ENCODE assay signal across 22 cellular contexts in the genomic region with DNA sequence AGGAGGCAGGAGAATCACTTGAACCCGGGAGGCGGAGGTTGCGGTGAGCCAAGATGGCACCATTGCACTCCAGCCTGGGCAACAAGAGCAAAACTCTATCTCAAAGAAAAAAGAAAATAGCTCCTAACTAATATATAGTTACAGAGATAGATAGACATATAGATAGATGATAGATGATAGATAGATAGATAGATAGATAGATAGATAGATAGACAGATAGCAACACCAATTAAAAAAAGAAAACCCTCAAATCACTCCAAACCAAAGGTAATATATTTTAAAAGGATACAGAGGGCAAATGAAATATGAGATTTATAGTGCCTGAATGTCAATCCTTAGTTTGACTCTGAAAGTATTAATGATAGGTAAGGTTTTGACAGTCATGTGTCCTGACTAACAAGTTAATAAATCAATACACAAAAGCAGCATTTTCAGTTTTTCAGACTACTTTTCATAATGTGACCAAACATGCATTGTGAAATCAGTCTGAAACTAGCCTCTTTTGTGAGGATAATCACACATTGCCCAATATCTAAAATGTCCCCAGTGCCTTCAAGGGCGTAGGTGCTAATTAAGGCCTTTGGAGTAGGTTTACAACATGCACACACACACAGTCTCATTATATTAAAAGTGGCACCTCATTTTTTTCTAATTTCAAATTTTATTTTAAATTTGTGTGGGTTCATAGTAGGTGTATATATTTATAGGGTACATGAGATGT.
DNase-seq lines count a peak whose midpoint lies in the region; ATAC-seq and TF ChIP-seq lines count a peak whose summit lies in the region.
"Had no signal": no experiment of that assay in that cellular context is flagged by ENCODE, and none has a peak within 500 bp of the region (broad histone marks: within the 10 kb centered on the region; RNA-seq: fewer than 3 reads in every experiment).

No MANE protein-coding gene starts in this region.

- H3K4me1 ChIP-seq in adipocyte (ENCODE audit: control insufficient read depth, insufficient read depth, low read length) (peaks cover 63% of the 10 kb centered on the region), liver (ENCODE audit: control insufficient read depth in 4 of 4, insufficient read depth in 4 of 4, low read length in 3 of 4) (peaks cover 2 to 31% (median 27%) of the 10 kb centered on the region in 4 donors), body of pancreas (no peaks in the 10 kb centered on the region)

- H3K9ac ChIP-seq in adipocyte (ENCODE audit: low read length) (peak overlapping the region; percentile 40), liver (ENCODE audit: low read depth in 1 of 2, low read length in 2 of 2) (no peak overlapping the region)
- H3K9ac ChIP-seq: BLaER1 had no signal

- no peak for TF ChIP-seq POLR2A in body of pancreas (IDR thresholded peaks at IDR 0.05)

- no peak overlapping the region for H3K27ac ChIP-seq in liver (ENCODE audit: low read depth in 1 of 2, low read length in 2 of 2)
- H3K27ac ChIP-seq in body of pancreas: no peak overlapping the region
- H3K27ac ChIP-seq: BLaER1, HL-60 had no signal

- H3K4me3 Mint-ChIP-seq in immature natural killer cell: no peak overlapping the region
- H3K4me3 Mint-ChIP-seq: CD4-positive, CD25-positive, alpha-beta regulatory T cell had no signal

- no peak for TF ChIP-seq CTCF in liver (IDR thresholded peaks at IDR 0.05; ENCODE audit: low read depth, low read length, missing input control)
- TF ChIP-seq CTCF in body of pancreas (IDR thresholded peaks at IDR 0.05): no peak

- no peak overlapping the region for H3K27ac Mint-ChIP-seq in immature natural killer cell
- H3K27ac Mint-ChIP-seq: CD4-positive, CD25-positive, alpha-beta regulatory T cell had no signal

- H3K27me3 ChIP-seq in adipocyte (replicated peaks; ENCODE audit: control insufficient read depth, insufficient read depth, low read length) (no peaks in the 10 kb centered on the region), liver (ENCODE audit: control insufficient read depth in 4 of 4, insufficient read depth in 4 of 4, low read length in 3 of 4) (no peaks in the 10 kb centered on the region), body of pancreas (no peaks in the 10 kb centered on the region)
- H3K27me3 ChIP-seq: BLaER1, SJSA1 had no signal

- no peak for TF ChIP-seq RAD21 in liver (IDR thresholded peaks at IDR 0.05)

- 87% methylated on average over 4 of the region's 4 CpGs for WGBS in liver
- WGBS in body of pancreas, 2 donors: 92% methylated on average over 4 of the region's 4 CpGs

- H3K4me3 ChIP-seq in adipocyte (ENCODE audit: low read length) (no peak overlapping the region), liver (ENCODE audit: low read depth in 1 of 3, low read length in 3 of 3) (no peak overlapping the region), body of pancreas (no peak overlapping the region)
- H3K4me3 ChIP-seq: BLaER1, SJSA1 had no signal

- H3K9me3 ChIP-seq in adipocyte (ENCODE audit: control insufficient read depth, low read length) (no peaks in the 10 kb centered on the region), liver (ENCODE audit: control insufficient read depth in 4 of 4, low read length in 3 of 4) (no peaks in the 10 kb centered on the region), body of pancreas (no peaks in the 10 kb centered on the region)
- H3K9me3 ChIP-seq: BLaER1, SJSA1 had no signal

- intact Hi-C loops in Right ventricle myocardium superior (cut with DNase I): no loop called here
- intact Hi-C loops in cardiac septum (cut with DNase I): no loop called here
- intact Hi-C loops in body of pancreas (cut with DNase I): no loop called here

- peak; percentile 38 for ATAC-seq in Right ventricle myocardium superior (ENCODE audit: poor library complexity)
- no peak for ATAC-seq in body of pancreas

- H3K36me3 ChIP-seq in adipocyte (ENCODE audit: control insufficient read depth, insufficient read depth, low read length, severe bottlenecking) (no peaks in the 10 kb centered on the region), liver (ENCODE audit: control insufficient read depth in 4 of 4, insufficient read depth in 3 of 4, low read depth in 1 of 4, low read length in 3 of 4) (no peaks in the 10 kb centered on the region), body of pancreas (replicated peaks in 1 of 2; ENCODE audit: insufficient read depth in 1 of 2, low read depth in 2 of 2) (no peaks in the 10 kb centered on the region)
- H3K36me3 ChIP-seq: BLaER1, SJSA1 had no signal

- H3K27me3 Mint-ChIP-seq in immature natural killer cell (ENCODE audit: low read depth in 3 of 3): peaks cover 0 to 1% (median 0%) of the 10 kb centered on the region in 3 donors

- DNase-seq in Right ventricle myocardium superior (no peak), cardiac septum (ENCODE audit: low spot score) (no peak), adipocyte (ENCODE audit: low read depth) (peak; percentile 42), immature natural killer cell (no peak), body of pancreas (no peak), SW480 (ENCODE audit: low spot score) (no peak)
- DNase-seq: CD4-positive, CD25-positive, alpha-beta regulatory T cell; DMS153; DND-41; Karpas-422; NCI-H1048; NCI-H1417 treated with DMSO at 0.1 percent for 48 hours; NCI-H187; NCI-H2081 treated with DMSO at 0.1 percent for 48 hours; NCI-H2171; NCI-H226; NCI-H510A; NCI-H69 had no signal

- no peaks in the 10 kb centered on the region for H3K36me3 Mint-ChIP-seq in immature natural killer cell
- H3K36me3 Mint-ChIP-seq: CD4-positive, CD25-positive, alpha-beta regulatory T cell had no signal

- peaks cover 0 to 4% of the 10 kb centered on the region in 2 donors for H3K4me1 Mint-ChIP-seq in immature natural killer cell

- H3K9me3 Mint-ChIP-seq in immature natural killer cell: no peaks in the 10 kb centered on the region
- H3K9me3 Mint-ChIP-seq: CD4-positive, CD25-positive, alpha-beta regulatory T cell had no signal

TF ChIP-seq in liver, 16 proteins besides CTCF, POLR2A, EP300 and RAD21:
- TF ChIP-seq FOXA2 (IDR thresholded peaks at IDR 0.05) (no peak), RXRA (IDR thresholded peaks at IDR 0.05) (peak; percentile 22 to 60), YY1 (IDR thresholded peaks at IDR 0.05) (peak; percentile 88), HNF4A (conservative IDR thresholded peaks at IDR 0.05) (peak; percentile 24 to 54)
